In the genomic region with DNA sequence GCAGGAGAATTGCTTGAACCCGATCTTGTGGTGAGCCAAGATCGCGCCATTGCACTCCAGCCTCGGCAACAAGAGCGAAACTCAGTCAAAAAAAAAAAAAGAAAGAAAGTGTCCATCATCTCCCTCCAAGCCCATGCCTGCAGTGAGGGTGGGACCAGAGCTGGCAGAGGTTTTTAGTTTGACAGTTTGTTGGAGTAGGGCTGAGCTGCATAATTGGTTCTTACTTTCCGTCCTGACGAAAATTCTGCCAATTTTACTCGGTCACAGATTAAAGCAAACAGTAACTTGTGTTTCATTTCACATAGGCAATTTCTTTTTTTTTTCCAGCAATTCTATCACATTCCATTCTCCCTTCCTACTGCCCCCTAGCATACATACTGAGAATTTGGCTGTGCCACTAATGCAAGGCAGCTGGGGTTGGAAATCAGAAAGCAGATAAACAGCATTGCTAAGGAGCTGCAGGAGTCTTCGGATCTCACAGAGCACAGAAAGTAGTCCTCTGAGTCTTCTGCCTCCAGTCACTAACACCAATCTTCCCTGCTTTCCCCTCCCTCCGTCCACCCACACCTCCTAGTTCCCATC, we compare ENCODE assay signal across 28 cellular contexts.
DNase-seq lines count a peak whose midpoint lies in the region; ATAC-seq, FAIRE-seq and TF ChIP-seq lines count a peak whose summit lies in the region.
"Had no signal": no experiment of that assay in that cellular context is flagged by ENCODE, and none has a peak within 500 bp of the region (broad histone marks: within the 10 kb centered on the region; RNA-seq: fewer than 3 reads in every experiment).

No MANE protein-coding gene starts in this region.

- TF ChIP-seq POLR2A in H1 (IDR thresholded peaks at IDR 0.05; ENCODE audit: control extremely low read depth in 1 of 2, low read depth in 2 of 2, low read length in 2 of 2) = no peak

- no peak overlapping the region for H4K91ac ChIP-seq in H1 (replicated peaks; ENCODE audit: insufficient read length, low read length)

- H3K14ac ChIP-seq in H1 (ENCODE audit: insufficient read length) = no peak overlapping the region

- no peak overlapping the region for H3K27ac ChIP-seq in H1 (ENCODE audit: low read depth, low read length)
- no peak overlapping the region for H3K27ac ChIP-seq in mesendoderm (ENCODE audit: low read depth, low read length)
- no peak overlapping the region for H3K27ac ChIP-seq in MM.1S (ENCODE audit: low read length)
- H3K27ac ChIP-seq: heart left ventricle, HL-60, upper lobe of left lung had no signal

- H3K27me3 ChIP-seq in H1 (replicated peaks in 1 of 4; ENCODE audit: control insufficient read depth in 3 of 4, extremely low read depth in 1 of 4, insufficient read depth in 3 of 4, low read length in 3 of 4) = no peaks in the 10 kb centered on the region
- no peaks in the 10 kb centered on the region for H3K27me3 ChIP-seq in mesendoderm (ENCODE audit: insufficient read depth, low read length, poor library complexity)
- no peaks in the 10 kb centered on the region for H3K27me3 ChIP-seq in MM.1S (replicated peaks; ENCODE audit: insufficient read depth, low read length)
- H3K27me3 ChIP-seq: heart left ventricle, upper lobe of left lung had no signal

- no peak overlapping the region for H2AK5ac ChIP-seq in H1 (ENCODE audit: low read depth, low read length)
- no peak overlapping the region for H2AK5ac ChIP-seq in mesendoderm (ENCODE audit: low read length)

- TF ChIP-seq EP300 in H1 (IDR thresholded peaks at IDR 0.05; ENCODE audit: borderline replicate concordance in 1 of 2, low read depth in 2 of 2, low read length in 2 of 2) = no peak

- CTCF ChIA-PET in H1 (lab: Charles Lee; ENCODE audit: partially characterized antibody) = interaction anchor here (0.5 to 2.3 kb wide), 15 partner anchors 12 to 1769 kb away, joined by 3 to 9 read pairs (median 3); a partner anchor contains a TSS

- H2BK120ac ChIP-seq in H1 (replicated peaks; ENCODE audit: low read depth, low read length) (no peak overlapping the region), mesendoderm (ENCODE audit: low read depth, low read length) (no peak overlapping the region)

- no peaks in the 10 kb centered on the region for H3K23me2 ChIP-seq in H1 (ENCODE audit: low read depth, low read length)

- H3K79me2 ChIP-seq in H1 (ENCODE audit: control insufficient read depth in 1 of 2, insufficient read depth in 2 of 2, low read length in 2 of 2) (no peaks in the 10 kb centered on the region), mesendoderm (ENCODE audit: control insufficient read depth, insufficient read depth, low read length) (no peaks in the 10 kb centered on the region), MM.1S (ENCODE audit: low read length) (no peaks in the 10 kb centered on the region)

- POLR2A ChIA-PET in H1 (lab: Charles Lee; ENCODE audit: partially characterized antibody) = no interaction called here

- H3K9me3 ChIP-seq in H1 (ENCODE audit: insufficient read depth in 2 of 2, low read depth in 1 of 2, low read length in 1 of 2) (no peaks in the 10 kb centered on the region; a peak in 1 of 4 replicates), MM.1S (replicated peaks; ENCODE audit: insufficient read depth, low read length) (no peaks in the 10 kb centered on the region)
- H3K9me3 ChIP-seq: upper lobe of left lung had no signal

- H2BK12ac ChIP-seq in H1 (ENCODE audit: low read depth, low read length) = no peak overlapping the region

- H3K9ac ChIP-seq in H1 (replicated peaks in 1 of 4; ENCODE audit: extremely low read depth in 1 of 4, low read depth in 3 of 4, low read length in 3 of 4) = no peak overlapping the region
- no peak overlapping the region for H3K9ac ChIP-seq in mesendoderm (ENCODE audit: low read length)
- H3K9ac ChIP-seq in MM.1S (ENCODE audit: low read length) = no peak overlapping the region

- no peak; a peak in 2 of 4 replicates for TF ChIP-seq RAD21 in H1 (IDR thresholded peaks at IDR 0.05 in 1 of 2, conservative IDR thresholded peaks at IDR 0.05 in 1 of 2; ENCODE audit: low read depth in 2 of 2, low read length in 2 of 2)

- H3K36me3 ChIP-seq in H1 (ENCODE audit: control insufficient read depth in 2 of 4, insufficient read depth in 4 of 4, low read length in 3 of 4) (no peaks in the 10 kb centered on the region), mesendoderm (ENCODE audit: control insufficient read depth, insufficient read depth, low read length) (no peaks in the 10 kb centered on the region), MM.1S (replicated peaks; ENCODE audit: insufficient read depth, low read length) (no peaks in the 10 kb centered on the region)
- H3K36me3 ChIP-seq: heart left ventricle, upper lobe of left lung had no signal

- no peak for DNase-seq in AG09319 (ENCODE audit: extremely low read depth, low read depth)
- DNase-seq in NCI-H446 treated with DMSO at 0.1 percent for 48 hours (lab: John Stamatoyannopoulos, UW) = peak; percentile 62
- DNase-seq in H1 (ENCODE audit: low read depth in 1 of 2, low spot score in 2 of 2) = no peak
- peak; percentile 33 for DNase-seq in mesendoderm
- no peak for DNase-seq in MM.1S
- DNase-seq in UCSD-AML1 (lab: John Stamatoyannopoulos, UW; ENCODE audit: unreplicated experiment) = no peak
- DNase-seq in dedifferentiated amniotic fluid mesenchymal stem cell (ENCODE audit: extremely low spot score) = no peak
- DNase-seq: activated B cell treated with CpG ODN at 0.5 μM for 24 hours; activated CD8-positive, alpha-beta memory T cell treated with anti-CD3 and anti-CD28 coated beads, Interleukin-2, amount 50 U/mL, for 48 hours; anterior cingulate cortex; C1 segment of cervical spinal cord; cerebellar nuclear complex; DND-41; effector memory CD4-positive, alpha-beta T cell; heart left ventricle; Karpas-422; left colon; NCI-H1048; NCI-H187 treated with DMSO at 0.1 percent for 48 hours; NCI-H774; occipital lobe; stimulated activated CD4-positive, alpha-beta T cell treated with anti-CD3 and anti-CD28 coated beads, Interleukin-2, amount 100 ng/mL, for 24 hours; upper lobe of left lung had no signal

- H4K20me1 ChIP-seq in H1 (replicated peaks in 1 of 2; ENCODE audit: control insufficient read depth in 1 of 2, insufficient read depth in 2 of 2, low read length in 2 of 2) (no peaks in the 10 kb centered on the region), MM.1S (ENCODE audit: insufficient read depth, low read length) (no peaks in the 10 kb centered on the region)

- H2BK15ac ChIP-seq in H1 (ENCODE audit: low read length) (no peak overlapping the region), mesendoderm (replicated peaks; ENCODE audit: low read depth) (no peak overlapping the region)

- H3K4me1 ChIP-seq in H1 (replicated peaks in 1 of 4; ENCODE audit: control insufficient read depth in 3 of 4, insufficient read depth in 4 of 4, low read length in 3 of 4) (no peaks in the 10 kb centered on the region; a peak in 1 of 7 replicates), mesendoderm (ENCODE audit: control insufficient read depth, low read depth, low read length) (no peaks in the 10 kb centered on the region), MM.1S (ENCODE audit: low read length) (no peaks in the 10 kb centered on the region)
- H3K4me1 ChIP-seq: upper lobe of left lung had no signal

- H4K5ac ChIP-seq in H1 (ENCODE audit: insufficient read length, low read depth, low read length) (no peak overlapping the region), mesendoderm (ENCODE audit: low read length) (no peak overlapping the region)

- H2BK5ac ChIP-seq in H1 (ENCODE audit: low read depth, low read length) = no peak overlapping the region
- H2BK5ac ChIP-seq in mesendoderm (ENCODE audit: low read length) = no peak overlapping the region

- H3K4ac ChIP-seq in H1 (replicated peaks; ENCODE audit: insufficient read length, low read depth, low read length) (no peak overlapping the region), mesendoderm (ENCODE audit: low read depth, low read length) (no peak overlapping the region)

- H3K4me2 ChIP-seq in H1 (ENCODE audit: insufficient read depth in 1 of 2, low read depth in 2 of 2, low read length in 2 of 2) (no peak overlapping the region), mesendoderm (ENCODE audit: low read length) (no peak overlapping the region), MM.1S (ENCODE audit: low read depth, low read length) (no peak overlapping the region)
- H3K4me2 ChIP-seq: smooth muscle cell had no signal

- no peaks in the 10 kb centered on the region for H3F3A ChIP-seq in MM.1S (ENCODE audit: insufficient read depth, low read length)

- 0 out of 2 replicates have a peak overlapping the region, but pooled peaks have one; percentile 42 for H2AFZ ChIP-seq in H1 (ENCODE audit: low read length)
- H2AFZ ChIP-seq in MM.1S (ENCODE audit: low read length) = no peak overlapping the region

- no peak overlapping the region for H4K8ac ChIP-seq in H1 (ENCODE audit: extremely low read depth, insufficient read depth, low read length)
- no peak overlapping the region for H4K8ac ChIP-seq in mesendoderm (ENCODE audit: low read depth, low read length)

- H3K23ac ChIP-seq in H1 (ENCODE audit: insufficient read length) (no peak overlapping the region), mesendoderm (ENCODE audit: low read length) (no peak overlapping the region)

- H3K4me3 ChIP-seq in H1 (ENCODE audit: extremely low read depth in 1 of 4, insufficient read depth in 2 of 4, low read depth in 3 of 4, low read length in 4 of 4) = no peak overlapping the region
- no peak overlapping the region for H3K4me3 ChIP-seq in mesendoderm (ENCODE audit: low read length)
- no peak overlapping the region for H3K4me3 ChIP-seq in MM.1S (ENCODE audit: low read length)
- H3K4me3 ChIP-seq: GM12878, heart left ventricle, smooth muscle cell, upper lobe of left lung had no signal

- H3K79me1 ChIP-seq in H1 (ENCODE audit: low read depth, low read length) (no peaks in the 10 kb centered on the region), mesendoderm (ENCODE audit: low read length) (no peaks in the 10 kb centered on the region)

- WGBS in H1 (ENCODE audit: extremely low coverage in 1 of 2, insufficient coverage in 1 of 2, insufficient read length in 1 of 2, insufficient replicate concordance in 2 of 2, low coverage in 1 of 2, low lambda C conversion rate in 2 of 2, missing lambda C conversion rate in 1 of 2), 2 experiments = 86% methylated on average over 6 of the region's 10 CpGs; no CpG with 5 or more reads in 1 of the 2 experiments
- WGBS in mesendoderm (ENCODE audit: extremely low coverage, insufficient coverage, low lambda C conversion rate) = no CpG with 5 or more reads among the region's 10 CpGs

- H3K18ac ChIP-seq in H1 (ENCODE audit: extremely low read depth, low read length) (no peak overlapping the region), mesendoderm (ENCODE audit: low read length) (no peak overlapping the region)

- no peaks in the 10 kb centered on the region for H3K9me2 ChIP-seq in MM.1S (replicated peaks; ENCODE audit: insufficient read depth, low read length)

- no peak for ATAC-seq in HG03095 (IDR thresholded peaks at IDR 0.05; ENCODE audit: unreplicated experiment)
- ATAC-seq: activated T-helper 17 cell treated with anti-CD3 and anti-CD28 coated beads, Interleukin-2, amount 50 U/mL, for 72 hours; GM12878; left colon had no signal

- H2BK20ac ChIP-seq in H1 (ENCODE audit: low read length) = no peak overlapping the region

- H3K56ac ChIP-seq in H1 (replicated peaks; ENCODE audit: insufficient read length, low read depth, low read length) = no peak overlapping the region
- no peak overlapping the region for H3K56ac ChIP-seq in mesendoderm (ENCODE audit: low read length)

- TF ChIP-seq CTCF in AG09319 (IDR thresholded peaks at IDR 0.05; ENCODE audit: low read depth, low read length) (peak; percentile 7), H1 (IDR thresholded peaks at IDR 0.05; ENCODE audit: control extremely low read depth in 1 of 3, insufficient read depth in 1 of 3, low read depth in 1 of 3, low read length in 3 of 3) (peak in 2 of 3 experiments; percentile 9 to 31; a peak in 2 of 4 replicates), MM.1S (IDR thresholded peaks at IDR 0.05; ENCODE audit: low read length) (no peak)

- no peak for FAIRE-seq in H1 (lab: Jason Lieb, UNC)
- FAIRE-seq: GM12878 had no signal

Comparison
In these comparisons a context has a peak if more than half of its experiments do, and no peak if none do; other contexts are left out.
1. DNase-seq: peak in NCI-H446 treated with DMSO at 0.1 percent for 48 hours (single experiment) and mesendoderm (single experiment); none in AG09319 (single experiment), H1 (0 of 2), MM.1S (single experiment), UCSD-AML1 (single experiment) and dedifferentiated amniotic fluid mesenchymal stem cell (single experiment).